In the genomic region with DNA sequence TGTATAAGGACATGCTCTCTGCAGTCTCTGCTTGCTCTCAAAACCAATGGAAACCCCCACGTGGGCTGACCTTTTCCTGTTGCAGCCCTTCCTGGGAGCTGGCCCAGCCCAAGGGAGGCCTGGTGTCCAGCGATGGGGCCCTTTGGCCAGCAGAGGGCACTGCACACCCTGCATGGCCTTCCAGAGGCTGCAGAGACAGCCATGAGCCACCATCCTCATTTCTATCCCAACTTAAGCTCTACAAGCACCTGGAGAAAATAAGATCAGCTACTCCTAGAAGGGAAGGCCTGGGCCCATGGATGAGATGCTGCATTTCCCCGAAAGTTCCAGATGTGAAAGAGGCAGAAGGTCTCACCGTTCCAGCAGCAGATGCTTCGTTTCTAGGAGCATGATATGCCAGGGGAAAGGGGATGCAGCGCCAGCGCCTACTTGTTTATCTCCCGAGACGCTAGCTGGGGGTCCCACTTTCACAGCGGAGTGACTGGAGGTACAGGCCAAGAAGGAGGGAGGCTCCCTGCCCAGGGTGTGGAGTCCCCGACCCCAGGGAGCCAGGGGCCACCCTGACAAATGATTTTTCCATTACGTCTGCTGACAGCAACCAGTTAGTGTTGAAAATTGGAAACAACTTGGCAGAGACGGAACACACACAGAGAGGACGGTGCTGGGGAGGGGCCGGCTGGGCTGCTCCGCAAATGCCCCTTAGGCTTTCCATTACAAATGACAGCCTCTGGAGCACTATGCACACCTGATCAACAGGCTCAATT, we compare ENCODE assay signal across 8 cellular contexts.
DNase-seq lines count a peak whose midpoint lies in the region; ATAC-seq and TF ChIP-seq lines count a peak whose summit lies in the region.

No MANE protein-coding gene starts in this region.

- peaks cover 100% of the 10 kb centered on the region for H3K79me2 ChIP-seq in GM23338 (replicated peaks; ENCODE audit: insufficient read depth)

- TF ChIP-seq POLR2A in adrenal gland (IDR thresholded peaks at IDR 0.05) (no peak), sigmoid colon (IDR thresholded peaks at IDR 0.05) (no peak)

- peak overlapping the region; percentile 92 for H3K27ac ChIP-seq in GM23338 (ENCODE audit: low read depth)
- peak overlapping the region in 3 of 5 donors; percentile 8 to 65 (median 51) for H3K27ac ChIP-seq in adrenal gland
- H3K27ac ChIP-seq in right cardiac atrium (ENCODE audit: low read length) = no peak overlapping the region
- peak overlapping the region; percentile 50 to 65 (median 56) for H3K27ac ChIP-seq in sigmoid colon

- no peak for TF ChIP-seq EP300 in sigmoid colon (IDR thresholded peaks at IDR 0.05)

- peak overlapping the region; percentile 83 for H3K27ac Mint-ChIP-seq in GM23338

- H3K27me3 Mint-ChIP-seq in GM23338 (ENCODE audit: insufficient read depth, low read depth, poor library complexity) = peaks cover 17% of the 10 kb centered on the region

- no peaks in the 10 kb centered on the region for H3K9me2 ChIP-seq in GM23338 (ENCODE audit: insufficient read depth)

- H3K4me1 Mint-ChIP-seq in GM23338 = peaks cover 90% of the 10 kb centered on the region

- no peak overlapping the region for H2AFZ ChIP-seq in GM23338

- 39 to 49% (median 47%) methylated on average over 8 to 16 of the region's 16 CpGs for whole genome bisulfite sequencing in adrenal gland, 4 donors
- 29% methylated on average over 16 of the region's 16 CpGs for WGBS in right cardiac atrium
- WGBS in sigmoid colon, 2 donors = 63% methylated on average over 16 of the region's 16 CpGs

- peaks cover 83% of the 10 kb centered on the region for H4K20me1 ChIP-seq in GM23338 (replicated peaks; ENCODE audit: insufficient read depth)

- no peaks in the 10 kb centered on the region for H3K9me3 ChIP-seq in adrenal gland (replicated peaks in 1 of 3)
- no peaks in the 10 kb centered on the region for H3K9me3 ChIP-seq in right cardiac atrium (ENCODE audit: control insufficient read depth, low read length)
- H3K9me3 ChIP-seq in sigmoid colon = no peaks in the 10 kb centered on the region

- DNase-seq in GM06990 (ENCODE audit: extremely low read depth, insufficient read length) = peak; percentile 62
- peak; percentile 94 for DNase-seq in GM23338 (ENCODE audit: low spot score)
- DNase-seq in SW 1271 (lab: John Stamatoyannopoulos, UW) = peak; percentile 27 to 64
- peak; percentile 87 to 96 (median 91) for DNase-seq in adrenal gland
- peak; percentile 87 to 95 (median 94) for DNase-seq in right cardiac atrium
- DNase-seq in sigmoid colon = peak; percentile 94

- H3K4me3 Mint-ChIP-seq in GM23338 = no peak overlapping the region; the same call in 2 of the 3 replicates

- H3K36me3 ChIP-seq in GM06990 (ENCODE audit: control insufficient read depth, insufficient read depth, low read length) (no peaks in the 10 kb centered on the region), GM23338 (ENCODE audit: insufficient read depth) (no peaks in the 10 kb centered on the region), adrenal gland (replicated peaks in 1 of 2) (no peaks in the 10 kb centered on the region), sigmoid colon (no peaks in the 10 kb centered on the region)

- peaks cover 38% of the 10 kb centered on the region for H3K36me3 Mint-ChIP-seq in GM23338 (ENCODE audit: low read depth)

- H3F3A ChIP-seq in GM23338 (replicated peaks; ENCODE audit: low read depth) = peaks cover 17% of the 10 kb centered on the region; the same call in 1 of the 2 replicates

- 0 out of 2 replicates have a peak overlapping the region, but pooled peaks have one; percentile 43 for H3K4me2 ChIP-seq in GM23338

- no peak overlapping the region for H3K4me3 ChIP-seq in GM06990 (replicated peaks; ENCODE audit: low read depth, low read length)
- H3K4me3 ChIP-seq in GM23338 = no peak overlapping the region
- no peak overlapping the region for H3K4me3 ChIP-seq in adrenal gland
- no peak overlapping the region for H3K4me3 ChIP-seq in right cardiac atrium (ENCODE audit: low read length)
- no peak overlapping the region for H3K4me3 ChIP-seq in sigmoid colon

- peak; percentile 97 for TF ChIP-seq CTCF in GM06990 (IDR thresholded peaks at IDR 0.05; ENCODE audit: insufficient read depth, low read length, poor library complexity, severe bottlenecking)
- TF ChIP-seq CTCF in GM23338 (conservative IDR thresholded peaks at IDR 0.05; ENCODE audit: low read depth in 2 of 2) = peak; percentile 95
- peak; percentile 96 for TF ChIP-seq CTCF in LNCAP (IDR thresholded peaks at IDR 0.05)
- peak; percentile 88 to 98 (median 96) for TF ChIP-seq CTCF in adrenal gland (IDR thresholded peaks at IDR 0.05)
- peak; percentile 86 to 98 (median 94) for TF ChIP-seq CTCF in sigmoid colon (IDR thresholded peaks at IDR 0.05)

- intact Hi-C loops in adrenal gland (cut with DNase I) = loop anchor here in 1 of 2 donors (5.0 kb wide), 1 partner anchor 294 kb away; no protein-coding TSS in a partner anchor
- intact Hi-C loops in right cardiac atrium (cut with DNase I) = loop anchor here in 3 of 4 donors (5.0 to 10.0 kb wide), 2 partner anchors 53 to 294 kb away; no protein-coding TSS in a partner anchor
- intact Hi-C loops in sigmoid colon (cut with DNase I) = loop anchor here (2.0 to 10.0 kb wide), 2 partner anchors 15 to 667 kb away; a partner anchor contains a TSS

- H3K4me1 ChIP-seq in GM23338 (ENCODE audit: insufficient read depth) (peaks cover 72% of the 10 kb centered on the region), adrenal gland (replicated peaks in 1 of 2) (peaks cover 4 to 37% of the 10 kb centered on the region in 2 donors), right cardiac atrium (ENCODE audit: control insufficient read depth, insufficient read depth, low read length) (peaks cover 38% of the 10 kb centered on the region), sigmoid colon (peaks cover 0 to 58% (median 46%) of the 10 kb centered on the region in 4 donors)

- H3K27me3 ChIP-seq in GM06990 (replicated peaks; ENCODE audit: control insufficient read depth, insufficient read depth, low read length) (peaks cover 2% of the 10 kb centered on the region; the same call in 1 of the 2 replicates), GM23338 (ENCODE audit: insufficient read depth) (no peaks in the 10 kb centered on the region), adrenal gland (no peaks in the 10 kb centered on the region), right cardiac atrium (ENCODE audit: control insufficient read depth, insufficient read depth) (no peaks in the 10 kb centered on the region), sigmoid colon (no peaks in the 10 kb centered on the region)

- no peaks in the 10 kb centered on the region; the same call in 2 of the 3 replicates for H3K9me3 Mint-ChIP-seq in GM23338

- ATAC-seq in GM23338 = peak; percentile 90
- peak; percentile 92 to 93 for ATAC-seq in right cardiac atrium
- no peak for ATAC-seq in HG02970 (IDR thresholded peaks at IDR 0.05; ENCODE audit: low FRiP score, unreplicated experiment)

TF ChIP-seq in GM23338, 12 proteins besides CTCF, POLR2A, EP300 and RAD21 (continues in another document):
- no peak for TF ChIP-seq STAT1 (IDR thresholded peaks at IDR 0.05; ENCODE audit: unreplicated experiment)
- peak; percentile 20; the same call in 1 of the 2 replicates for TF ChIP-seq POLR2AphosphoS5 (IDR thresholded peaks at IDR 0.05; ENCODE audit: low read depth)
- TF ChIP-seq, protein P1, sequence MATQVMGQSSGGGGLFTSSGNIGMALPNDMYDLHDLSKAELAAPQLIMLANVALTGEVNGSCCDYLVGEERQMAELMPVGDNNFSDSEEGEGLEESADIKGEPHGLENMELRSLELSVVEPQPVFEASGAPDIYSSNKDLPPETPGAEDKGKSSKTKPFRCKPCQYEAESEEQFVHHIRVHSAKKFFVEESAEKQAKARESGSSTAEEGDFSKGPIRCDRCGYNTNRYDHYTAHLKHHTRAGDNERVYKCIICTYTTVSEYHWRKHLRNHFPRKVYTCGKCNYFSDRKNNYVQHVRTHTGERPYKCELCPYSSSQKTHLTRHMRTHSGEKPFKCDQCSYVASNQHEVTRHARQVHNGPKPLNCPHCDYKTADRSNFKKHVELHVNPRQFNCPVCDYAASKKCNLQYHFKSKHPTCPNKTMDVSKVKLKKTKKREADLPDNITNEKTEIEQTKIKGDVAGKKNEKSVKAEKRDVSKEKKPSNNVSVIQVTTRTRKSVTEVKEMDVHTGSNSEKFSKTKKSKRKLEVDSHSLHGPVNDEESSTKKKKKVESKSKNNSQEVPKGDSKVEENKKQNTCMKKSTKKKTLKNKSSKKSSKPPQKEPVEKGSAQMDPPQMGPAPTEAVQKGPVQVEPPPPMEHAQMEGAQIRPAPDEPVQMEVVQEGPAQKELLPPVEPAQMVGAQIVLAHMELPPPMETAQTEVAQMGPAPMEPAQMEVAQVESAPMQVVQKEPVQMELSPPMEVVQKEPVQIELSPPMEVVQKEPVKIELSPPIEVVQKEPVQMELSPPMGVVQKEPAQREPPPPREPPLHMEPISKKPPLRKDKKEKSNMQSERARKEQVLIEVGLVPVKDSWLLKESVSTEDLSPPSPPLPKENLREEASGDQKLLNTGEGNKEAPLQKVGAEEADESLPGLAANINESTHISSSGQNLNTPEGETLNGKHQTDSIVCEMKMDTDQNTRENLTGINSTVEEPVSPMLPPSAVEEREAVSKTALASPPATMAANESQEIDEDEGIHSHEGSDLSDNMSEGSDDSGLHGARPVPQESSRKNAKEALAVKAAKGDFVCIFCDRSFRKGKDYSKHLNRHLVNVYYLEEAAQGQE (IDR thresholded peaks at IDR 0.05; ENCODE audit: unreplicated experiment) = no peak
- TF ChIP-seq CREB1 (CRISPR knock-in tag; IDR thresholded peaks at IDR 0.05; ENCODE audit: low read depth) = no peak
- TF ChIP-seq, protein P2, sequence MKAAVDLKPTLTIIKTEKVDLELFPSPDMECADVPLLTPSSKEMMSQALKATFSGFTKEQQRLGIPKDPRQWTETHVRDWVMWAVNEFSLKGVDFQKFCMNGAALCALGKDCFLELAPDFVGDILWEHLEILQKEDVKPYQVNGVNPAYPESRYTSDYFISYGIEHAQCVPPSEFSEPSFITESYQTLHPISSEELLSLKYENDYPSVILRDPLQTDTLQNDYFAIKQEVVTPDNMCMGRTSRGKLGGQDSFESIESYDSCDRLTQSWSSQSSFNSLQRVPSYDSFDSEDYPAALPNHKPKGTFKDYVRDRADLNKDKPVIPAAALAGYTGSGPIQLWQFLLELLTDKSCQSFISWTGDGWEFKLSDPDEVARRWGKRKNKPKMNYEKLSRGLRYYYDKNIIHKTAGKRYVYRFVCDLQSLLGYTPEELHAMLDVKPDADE (IDR thresholded peaks at IDR 0.05) = no peak
- no peak for TF ChIP-seq EZH2phosphoT487 (IDR thresholded peaks at IDR 0.05; ENCODE audit: unreplicated experiment)
